ENCODE assay signal across 1 cellular context in genomic region chr2:147389218-147389617, GRCh38.
TF ChIP-seq lines count a peak whose summit lies in the region.

No MANE protein-coding gene starts in this region.

TF ChIP-seq in H1, 55 proteins besides CTCF, POLR2A, EP300 and RAD21 (continued from another document):
- TF ChIP-seq FOSL1 (IDR thresholded peaks at IDR 0.05; ENCODE audit: insufficient read depth, low read depth, low read length): no peak
- TF ChIP-seq, protein P1, sequence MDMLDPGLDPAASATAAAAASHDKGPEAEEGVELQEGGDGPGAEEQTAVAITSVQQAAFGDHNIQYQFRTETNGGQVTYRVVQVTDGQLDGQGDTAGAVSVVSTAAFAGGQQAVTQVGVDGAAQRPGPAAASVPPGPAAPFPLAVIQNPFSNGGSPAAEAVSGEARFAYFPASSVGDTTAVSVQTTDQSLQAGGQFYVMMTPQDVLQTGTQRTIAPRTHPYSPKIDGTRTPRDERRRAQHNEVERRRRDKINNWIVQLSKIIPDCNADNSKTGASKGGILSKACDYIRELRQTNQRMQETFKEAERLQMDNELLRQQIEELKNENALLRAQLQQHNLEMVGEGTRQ (IDR thresholded peaks at IDR 0.05; ENCODE audit: low read length): no peak
- no peak for TF ChIP-seq TEAD4 (IDR thresholded peaks at IDR 0.05; ENCODE audit: low read depth, low read length)
- no peak for TF ChIP-seq TAF1 (IDR thresholded peaks at IDR 0.05; ENCODE audit: low read depth, low read length)
- TF ChIP-seq CBX5 (IDR thresholded peaks at IDR 0.05; ENCODE audit: low read depth, low read length): no peak
- TF ChIP-seq ASH2L (IDR thresholded peaks at IDR 0.05; ENCODE audit: low read length): no peak
